Comparison of ENCODE assay signal across 8 cellular contexts in the genomic region with DNA sequence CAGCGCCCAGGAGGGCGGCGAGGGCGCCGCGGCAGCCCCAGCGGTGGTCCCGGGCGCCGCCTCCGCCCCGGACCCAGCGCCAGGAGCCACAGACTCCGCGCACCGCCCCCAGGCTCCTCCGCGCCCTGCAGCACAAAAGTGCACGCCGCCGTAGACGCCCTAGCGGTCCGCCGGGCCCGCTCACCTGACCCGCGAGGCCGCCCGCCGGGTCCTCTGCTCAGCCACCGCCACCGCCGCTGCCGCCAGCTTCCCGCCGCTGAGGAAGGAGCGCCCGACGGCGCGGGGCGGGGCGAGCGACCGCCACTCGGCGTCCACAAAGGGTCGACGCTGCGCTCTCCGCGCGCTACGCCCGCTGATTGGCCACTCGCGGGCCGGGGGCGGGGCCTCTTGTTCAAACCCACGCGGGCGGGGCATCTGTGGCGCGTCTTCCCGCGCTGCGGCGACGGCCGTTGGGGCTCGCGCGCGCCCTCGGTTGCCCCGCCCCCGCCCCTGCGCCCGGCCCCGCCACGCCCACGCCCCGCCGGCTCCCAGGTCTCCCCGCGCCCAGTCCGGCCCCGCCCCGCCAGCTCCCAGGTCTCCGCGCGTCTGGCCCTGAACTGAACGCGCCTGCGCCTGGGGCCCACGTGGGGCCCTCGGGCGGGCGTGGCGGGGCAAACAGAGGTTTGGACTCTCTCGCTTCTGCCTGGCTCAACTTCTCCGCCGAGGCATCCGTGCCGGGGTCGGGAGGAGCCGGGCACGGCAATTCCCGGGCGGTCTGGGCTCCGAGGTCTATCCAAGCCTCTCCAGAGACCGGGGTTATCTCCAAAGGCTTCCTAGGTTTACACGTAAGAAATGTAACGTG. TPM values are rescaled to one million over a fixed set of nuclear protein-coding genes. Genes with fewer than 3 reads are reported as not detected.
DNase-seq lines count a peak whose midpoint lies in the region; ATAC-seq and TF ChIP-seq lines count a peak whose summit lies in the region.

TSS of gene CDCA4 (minus strand) at position 269 of the 841 bp plus-strand sequence. CDS start 9,154 bp downstream, outside the sequence.

- intact Hi-C loops in ovary (cut with DNase I) (loop anchor here in 1 of 4 donors (5.0 kb wide), 1 partner anchor 34 kb away; the partner anchor contains the start of gene CLBA1), thyroid gland (cut with DNase I) (no loop called here)

- peak within 1 kb of the TSS; percentile 91 to 98 for H3K27ac Mint-ChIP-seq in activated naive CD4-positive, alpha-beta T cell treated with anti-CD3 and anti-CD28 coated beads, Interleukin-2, amount 50 U/mL, for 72 hours

- CTCF ChIA-PET in GM10248 (lab: Yijun Ruan, JAX): interaction anchor here (0.8 to 4.9 kb wide), 8 partner anchors 8 to 69 kb away, joined by 3 to 30 read pairs (median 4); no protein-coding TSS in a partner anchor

- peak; percentile 75 for TF ChIP-seq POLR2A in ovary (IDR thresholded peaks at IDR 0.05)
- peak; percentile 45 to 78 for TF ChIP-seq POLR2A in thyroid gland (IDR thresholded peaks at IDR 0.05)

- DNase-seq in GM10248 (ENCODE audit: extremely low spot score) (peak; percentile 99), NCI-H1092 (lab: John Stamatoyannopoulos, UW) (peak; percentile 96), SKM-1 (lab: John Stamatoyannopoulos, UW; ENCODE audit: unreplicated experiment) (peak; percentile 64), glomerular visceral epithelial cell (ENCODE audit: extremely low spot score) (peak; percentile 98), ovary (peak; percentile 96 to 98 (median 97)), thyroid gland (peak; percentile 97 to 98)
- DNase-seq in activated naive CD4-positive, alpha-beta T cell treated with anti-CD3 and anti-CD28 coated beads, Interleukin-2, amount 50 U/mL, for 72 hours (ENCODE audit: low spot score in 2 of 2): peak; percentile 99

- TF ChIP-seq EP300 in ovary (IDR thresholded peaks at IDR 0.05): no peak

- H3K4me1 ChIP-seq in ovary (ENCODE audit: insufficient read depth) (peaks cover 12% of the 10 kb centered on the region), thyroid gland (peaks cover 18 to 19% of the 10 kb centered on the region in 2 donors)

- H3K36me3 Mint-ChIP-seq in activated naive CD4-positive, alpha-beta T cell treated with anti-CD3 and anti-CD28 coated beads, Interleukin-2, amount 50 U/mL, for 72 hours: peaks cover 31 to 43% of the 10 kb centered on the region in 2 donors

- ATAC-seq in HG02610 (IDR thresholded peaks at IDR 0.05; ENCODE audit: unreplicated experiment): peak; percentile 73
- ATAC-seq in activated naive CD4-positive, alpha-beta T cell treated with anti-CD3 and anti-CD28 coated beads, Interleukin-2, amount 50 U/mL, for 72 hours: peak; percentile 82 to 87

- 0 to 1% (median 1%) methylated on average over 70 to 115 of the region's 115 CpGs for WGBS in ovary, 3 donors
- 0% methylated on average over 2 to 18 of the region's 115 CpGs for WGBS in thyroid gland, 2 donors

- TF ChIP-seq CTCF in GM10248 (IDR thresholded peaks at IDR 0.05; ENCODE audit: control extremely low read depth, extremely low read depth, low read depth, missing control alignments): no peak
- peak in 1 of 3 donors; percentile 25 for TF ChIP-seq CTCF in ovary (IDR thresholded peaks at IDR 0.05)
- TF ChIP-seq CTCF in thyroid gland (IDR thresholded peaks at IDR 0.05): peak in 2 of 6 experiments; percentile 3 to 16

- POLR2A ChIA-PET in GM10248 (lab: Yijun Ruan, JAX): interaction anchor here (0.6 to 0.7 kb wide), 3 partner anchors 20 to 52 kb away, joined by 3 to 4 read pairs (median 3); no protein-coding TSS in a partner anchor

- H3K9me3 ChIP-seq in ovary (no peaks in the 10 kb centered on the region), thyroid gland (no peaks in the 10 kb centered on the region)

- H3K4me3 ChIP-seq in ovary (peak within 1 kb of the TSS; percentile 54), thyroid gland (replicated peaks in 1 of 3) (peak within 1 kb of the TSS; percentile 56 to 96 (median 86))

- peak within 1 kb of the TSS in 1 of 2 donors; percentile 67 for H3K27ac ChIP-seq in ovary
- H3K27ac ChIP-seq in thyroid gland: peak within 1 kb of the TSS in 2 of 3 donors; percentile 62 to 76

- H3K36me3 ChIP-seq in ovary: no peaks in the 10 kb centered on the region
- no peaks in the 10 kb centered on the region for H3K36me3 ChIP-seq in thyroid gland

- H3K9me3 Mint-ChIP-seq in activated naive CD4-positive, alpha-beta T cell treated with anti-CD3 and anti-CD28 coated beads, Interleukin-2, amount 50 U/mL, for 72 hours: no peaks in the 10 kb centered on the region

- no peaks in the 10 kb centered on the region for H3K27me3 ChIP-seq in ovary
- no peaks in the 10 kb centered on the region for H3K27me3 ChIP-seq in thyroid gland

RNA-seq across cellular contexts. Expression of gene CDCA4, which starts in this region (rescaled TPM):
- total RNA-seq in activated naive CD4-positive, alpha-beta T cell treated with anti-CD3 and anti-CD28 coated beads, Interleukin-2, amount 50 U/mL, for 72 hours: 10 to 100 TPM; 54.2 to 61.1 TPM
- 1 to 10 TPM; 6.3 to 9.4 (median 7.6) TPM for total RNA-seq in ovary
- 1 to 10 TPM; 2.9 to 7.3 TPM for polyA plus RNA-seq in ovary
- 1 to 10 TPM; 5.8 to 8.1 (median 7.3) TPM for total RNA-seq in thyroid gland

Comparison
In these comparisons a context has a peak if more than half of its experiments do, and no peak if none do; other contexts are left out.
1. RNA of gene CDCA4 (total RNA-seq): 54.2 to 61.1 TPM in activated naive CD4-positive, alpha-beta T cell treated with anti-CD3 and anti-CD28 coated beads, Interleukin-2, amount 50 U/mL, for 72 hours; 5.8 to 8.1 TPM in thyroid gland and 6.3 to 9.4 TPM in ovary; every median in the first group is over 4 times any median in the second.
2. Peak in every context shown above with its lines, with median percentiles within 50 percentile points of each other: DNase-seq.